In the genomic region with DNA sequence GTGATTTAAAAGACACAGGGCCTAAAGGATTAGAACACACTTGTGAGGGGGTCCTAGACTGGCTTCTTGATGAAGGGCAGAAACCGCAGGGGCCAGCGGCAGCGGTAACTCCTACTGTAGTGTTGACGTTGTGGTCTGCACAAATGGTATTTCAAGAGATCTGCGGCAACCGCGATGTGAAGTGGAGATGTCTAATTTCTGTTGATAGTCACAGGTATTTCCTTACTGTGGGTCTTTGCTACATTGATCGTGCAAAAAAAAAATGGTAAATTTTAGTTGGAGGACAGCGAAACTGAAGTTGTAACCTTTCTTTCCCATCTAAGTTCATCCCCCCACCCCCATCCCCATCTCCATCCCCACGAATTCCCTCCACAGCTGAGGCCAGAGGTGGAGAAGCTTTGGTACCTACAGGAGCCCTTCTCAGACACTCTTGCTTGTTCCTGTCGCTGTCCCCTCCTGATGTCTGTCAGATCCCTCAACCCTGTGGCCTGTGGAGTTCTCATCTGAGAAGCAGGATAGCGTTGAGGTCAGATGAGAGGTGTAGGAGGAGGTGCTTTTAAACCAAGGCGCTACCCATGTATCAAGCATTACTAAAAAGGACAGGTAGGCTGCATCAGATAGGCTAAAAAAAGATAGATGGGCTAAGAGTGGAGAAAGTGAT, we compare ENCODE assay signal across 8 cellular contexts. TPM values are rescaled to one million over a fixed set of nuclear protein-coding genes. Genes with fewer than 3 reads are reported as not detected.
DNase-seq lines count a peak whose midpoint lies in the region; ATAC-seq and TF ChIP-seq lines count a peak whose summit lies in the region.

No MANE protein-coding gene starts in this region.

- CTCF ChIA-PET in activated CD4-positive, alpha-beta memory T cell treated with anti-CD3 and anti-CD28 coated beads, Interleukin-2, amount 10 ng/mL, durations not matched to agents 7 days and 5 days (lab: Charles Lee) = interaction anchor here (1.2 kb wide), 1 partner anchor 13 kb away, joined by 3 read pairs; no protein-coding TSS in a partner anchor

- H3K9ac ChIP-seq in MM.1S (ENCODE audit: low read length) (peak overlapping the region; percentile 69), fibroblast of lung (ENCODE audit: insufficient read depth, low read length) (peak overlapping the region; percentile 66)

- H3K27ac Mint-ChIP-seq in activated CD4-positive, alpha-beta memory T cell treated with anti-CD3 and anti-CD28 coated beads, Interleukin-2, amount 10 ng/mL, durations not matched to agents 7 days and 5 days = peak overlapping the region; percentile 85
- H3K27ac Mint-ChIP-seq in nephron = peak overlapping the region; percentile 96 to 99 (median 99)

- peaks cover 9% of the 10 kb centered on the region for H3K36me3 Mint-ChIP-seq in activated CD4-positive, alpha-beta memory T cell treated with anti-CD3 and anti-CD28 coated beads, Interleukin-2, amount 10 ng/mL, durations not matched to agents 7 days and 5 days (ENCODE audit: low read depth)
- H3K36me3 Mint-ChIP-seq in nephron (ENCODE audit: low read depth) = peaks cover 8% of the 10 kb centered on the region

- H3K79me2 ChIP-seq in MM.1S (ENCODE audit: low read length) (no peaks in the 10 kb centered on the region), fibroblast of lung (ENCODE audit: control insufficient read depth, insufficient read depth, low read length) (no peaks in the 10 kb centered on the region)

- H3K4me1 ChIP-seq in MM.1S (ENCODE audit: low read length) (peaks cover 6% of the 10 kb centered on the region; the same call in 1 of the 2 replicates), fibroblast of lung (ENCODE audit: control insufficient read depth, extremely low read depth, insufficient read depth, low read length) (peaks cover 2% of the 10 kb centered on the region)

- H3K9me2 ChIP-seq in MM.1S (replicated peaks; ENCODE audit: insufficient read depth, low read length) = no peaks in the 10 kb centered on the region

- POLR2A ChIA-PET in activated CD4-positive, alpha-beta memory T cell treated with anti-CD3 and anti-CD28 coated beads, Interleukin-2, amount 10 ng/mL, durations not matched to agents 7 days and 5 days (lab: Charles Lee) = no interaction called here

- H2AFZ ChIP-seq in MM.1S (ENCODE audit: low read length) (peak overlapping the region; percentile 99), fibroblast of lung (ENCODE audit: low read length) (peak overlapping the region; percentile 88)

- H3K36me3 ChIP-seq in MM.1S (replicated peaks; ENCODE audit: insufficient read depth, low read length) (no peaks in the 10 kb centered on the region), fibroblast of lung (ENCODE audit: control insufficient read depth, insufficient read depth, low read length) (no peaks in the 10 kb centered on the region)

- TF ChIP-seq CTCF in MM.1S (IDR thresholded peaks at IDR 0.05; ENCODE audit: low read length) (no peak), fibroblast of lung (conservative IDR thresholded peaks at IDR 0.05 in 1 of 2, IDR thresholded peaks at IDR 0.05 in 1 of 2; ENCODE audit: low read depth in 1 of 2, low read length in 2 of 2) (no peak), nephron (IDR thresholded peaks at IDR 0.05; ENCODE audit: unreplicated experiment in 3 of 3) (no peak)

- H3K27ac ChIP-seq in MM.1S (ENCODE audit: low read length) (no peak overlapping the region; the same call in 1 of the 2 replicates), fibroblast of lung (ENCODE audit: insufficient read depth, low read length) (peak overlapping the region; percentile 63)

- H3F3A ChIP-seq in MM.1S (ENCODE audit: insufficient read depth, low read length) = no peaks in the 10 kb centered on the region

- H3K4me1 Mint-ChIP-seq in activated CD4-positive, alpha-beta memory T cell treated with anti-CD3 and anti-CD28 coated beads, Interleukin-2, amount 10 ng/mL, durations not matched to agents 7 days and 5 days = peaks cover 41% of the 10 kb centered on the region
- peaks cover 47% of the 10 kb centered on the region for H3K4me1 Mint-ChIP-seq in nephron

- H3K9me3 Mint-ChIP-seq in activated CD4-positive, alpha-beta memory T cell treated with anti-CD3 and anti-CD28 coated beads, Interleukin-2, amount 10 ng/mL, durations not matched to agents 7 days and 5 days = no peaks in the 10 kb centered on the region
- H3K9me3 Mint-ChIP-seq in nephron = no peaks in the 10 kb centered on the region

- peak overlapping the region; percentile 92 for H3K4me3 Mint-ChIP-seq in activated CD4-positive, alpha-beta memory T cell treated with anti-CD3 and anti-CD28 coated beads, Interleukin-2, amount 10 ng/mL, durations not matched to agents 7 days and 5 days
- H3K4me3 Mint-ChIP-seq in nephron = peak overlapping the region; percentile 97 to 99 (median 98)

- H3K4me3 ChIP-seq in MM.1S (ENCODE audit: low read length) (peak overlapping the region; percentile 83), fibroblast of lung (replicated peaks in 1 of 4; ENCODE audit: control extremely low read depth in 1 of 4, insufficient read depth in 1 of 4, low read depth in 3 of 4, low read length in 4 of 4) (peak overlapping the region; percentile 70 to 91 (median 79))

- ATAC-seq in GM21825 (IDR thresholded peaks at IDR 0.05; ENCODE audit: unreplicated experiment) = peak; percentile 28

- H4K20me1 ChIP-seq in MM.1S (ENCODE audit: insufficient read depth, low read length) (no peaks in the 10 kb centered on the region), fibroblast of lung (ENCODE audit: control insufficient read depth, extremely low read depth, insufficient read depth, low read length) (no peaks in the 10 kb centered on the region)

- no peaks in the 10 kb centered on the region for H3K27me3 Mint-ChIP-seq in activated CD4-positive, alpha-beta memory T cell treated with anti-CD3 and anti-CD28 coated beads, Interleukin-2, amount 10 ng/mL, durations not matched to agents 7 days and 5 days
- no peaks in the 10 kb centered on the region for H3K27me3 Mint-ChIP-seq in nephron (ENCODE audit: low read depth)

- no peaks in the 10 kb centered on the region for H3K9me3 ChIP-seq in MM.1S (replicated peaks; ENCODE audit: insufficient read depth, low read length)
- no peaks in the 10 kb centered on the region for H3K9me3 ChIP-seq in fibroblast of lung (ENCODE audit: control insufficient read depth, insufficient read depth, low read depth, low read length)

- H3K27me3 ChIP-seq in MM.1S (replicated peaks; ENCODE audit: insufficient read depth, low read length) = no peaks in the 10 kb centered on the region
- no peaks in the 10 kb centered on the region for H3K27me3 ChIP-seq in fibroblast of lung (ENCODE audit: control insufficient read depth, insufficient read depth, low read length)

- H3K4me2 ChIP-seq in MM.1S (ENCODE audit: low read depth, low read length) (peak overlapping the region; percentile 79), fibroblast of lung (ENCODE audit: extremely low read depth, insufficient read depth, low read length) (peak overlapping the region; percentile 94)

- DNase-seq in NCI-H1417 (lab: John Stamatoyannopoulos, UW) (peak in 2 of 3 experiments; percentile 62 to 84), NCI-H1417 treated with DMSO at 0.1 percent for 48 hours (lab: John Stamatoyannopoulos, UW) (no peak), MM.1S (peak; percentile 52), fibroblast of lung (ENCODE audit: low read depth in 2 of 2) (peak in 1 of 2 donors; percentile 70), NCI-H1694 (lab: John Stamatoyannopoulos, UW) (no peak)
- DNase-seq in activated CD4-positive, alpha-beta memory T cell treated with anti-CD3 and anti-CD28 coated beads, Interleukin-2, amount 10 ng/mL, durations not matched to agents 7 days and 5 days = peak; percentile 30

RNA-seq across cellular contexts. Expression of a gene that starts 0.6 kb away (rescaled TPM):
- total RNA-seq in activated CD4-positive, alpha-beta memory T cell treated with anti-CD3 and anti-CD28 coated beads, Interleukin-2, amount 10 ng/mL, durations not matched to agents 7 days and 5 days = 10 to 100 TPM; 27.2 to 31.1 TPM
- 20.8 and 23.0 TPM in 2 replicates for total RNA-seq in fibroblast of lung
- 27.9 and 37.2 TPM in 2 replicates for polyA plus RNA-seq in fibroblast of lung
- polyA plus RNA-seq in fibroblast of lung (2012) = 38.4 and 50.1 TPM in 2 replicates
- 4.9 and 6.7 TPM in 2 replicates for polyA minus RNA-seq in fibroblast of lung (ENCODE audit: low replicate concordance)

Comparison
In these comparisons a context has a peak if more than half of its experiments do, and no peak if none do; other contexts are left out.
1. DNase-seq: peak in NCI-H1417 (2 of 3), MM.1S (single experiment) and activated CD4-positive, alpha-beta memory T cell treated with anti-CD3 and anti-CD28 coated beads, Interleukin-2, amount 10 ng/mL, durations not matched to agents 7 days and 5 days (single experiment); none in NCI-H1417 treated with DMSO at 0.1 percent for 48 hours (single experiment) and NCI-H1694 (single experiment).